In the genomic region with DNA sequence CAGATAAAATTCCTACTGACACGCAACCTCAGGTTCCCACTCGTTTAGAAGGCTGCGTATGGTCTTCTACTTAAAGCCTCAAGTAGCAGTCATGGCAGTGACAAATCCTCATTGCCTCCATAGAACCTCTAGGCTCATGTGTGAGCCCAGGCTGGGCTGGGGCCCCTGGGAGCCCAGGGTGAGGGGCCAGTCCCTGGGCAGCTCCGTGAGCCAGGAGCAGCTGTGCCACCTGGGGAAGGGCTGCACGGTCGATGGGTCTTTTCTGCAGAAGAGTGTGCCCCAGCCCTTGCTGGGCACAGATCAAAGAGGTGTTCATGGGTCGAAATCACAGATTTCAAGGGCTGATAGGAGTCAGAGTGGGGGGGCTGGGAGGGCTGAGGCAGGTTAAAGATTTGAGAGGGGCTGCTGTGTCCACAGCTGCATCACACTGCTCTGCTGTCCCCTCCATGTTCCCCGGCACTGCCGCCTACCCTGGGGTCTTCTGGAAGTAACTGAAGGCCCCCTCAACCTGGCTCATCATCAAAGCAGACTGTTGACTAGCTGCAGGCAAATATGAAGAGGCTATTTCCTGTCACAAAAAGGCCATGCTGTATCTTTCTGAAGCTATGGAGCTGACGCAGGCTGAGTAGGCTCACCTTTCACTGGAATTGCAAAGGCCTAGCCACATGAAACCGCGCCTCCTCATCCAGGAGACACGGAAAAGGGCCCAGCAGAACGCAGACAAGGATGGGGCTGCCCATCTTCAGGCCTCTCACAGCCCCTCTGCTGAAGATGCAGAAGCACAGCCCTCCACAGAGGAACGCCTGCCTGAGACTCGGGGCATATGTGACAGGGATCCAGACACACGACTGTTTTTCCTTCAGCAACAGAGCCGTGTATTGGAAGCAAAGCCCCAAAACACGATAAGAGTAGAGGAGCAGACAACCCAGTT, we compare ENCODE assay signal across 22 cellular contexts. TPM values are rescaled to one million over a fixed set of nuclear protein-coding genes. Genes with fewer than 3 reads are reported as not detected.
DNase-seq lines count a peak whose midpoint lies in the region; ATAC-seq and TF ChIP-seq lines count a peak whose summit lies in the region.
"Had no signal": no experiment of that assay in that cellular context is flagged by ENCODE, and none has a peak within 500 bp of the region (broad histone marks: within the 10 kb centered on the region; RNA-seq: fewer than 3 reads in every experiment).

No MANE protein-coding gene starts in this region.

- no peaks in the 10 kb centered on the region for H3K9me3 ChIP-seq in PC-9 (ENCODE audit: insufficient read depth, low read depth)
- H3K9me3 ChIP-seq: ovary, right atrium auricular region had no signal

- H3K27ac Mint-ChIP-seq in activated CD8-positive, alpha-beta T cell treated with anti-CD3 and anti-CD28 coated beads for 36 hours = no peak overlapping the region
- no peak overlapping the region for H3K27ac Mint-ChIP-seq in activated CD8-positive, alpha-beta T cell treated with anti-CD3 and anti-CD28 coated beads, Interleukin-2, amount 10 ng/mL, durations not matched to agents 7 days and 5 days
- peak overlapping the region in 4 of 10 donors; percentile 14 to 73 (median 39) for H3K27ac Mint-ChIP-seq in naive thymus-derived CD8-positive, alpha-beta T cell
- H3K27ac Mint-ChIP-seq: natural killer cell treated with Interleukin-12 subunit alpha and Interleukin-12 subunit beta and Interleukin-15 and Interleukin-18, amount 100 ng/mL, for 72 hours had no signal

- H3K4me2 ChIP-seq in PC-9 = no peak overlapping the region

- no peaks in the 10 kb centered on the region for H3K36me3 ChIP-seq in PC-9 (ENCODE audit: low read depth)
- H3K36me3 ChIP-seq: ovary, right atrium auricular region had no signal

- POLR2A ChIA-PET in activated CD8-positive, alpha-beta T cell treated with anti-CD3 and anti-CD28 coated beads for 36 hours (lab: Charles Lee) = no interaction called here
- POLR2A ChIA-PET in activated CD8-positive, alpha-beta T cell treated with anti-CD3 and anti-CD28 coated beads, Interleukin-2, amount 10 ng/mL, durations not matched to agents 7 days and 5 days (lab: Charles Lee) = interaction anchor here (0.5 kb wide), 1 partner anchor 909 kb away, joined by 3 read pairs; no protein-coding TSS in a partner anchor
- POLR2A ChIA-PET in naive thymus-derived CD8-positive, alpha-beta T cell (lab: Charles Lee) = no interaction called here
- POLR2A ChIA-PET in PC-9 (lab: Charles Lee; ENCODE audit: unreplicated experiment) = interaction anchor here (0.9 kb wide), 1 partner anchor 200 kb away, joined by 15 read pairs; no protein-coding TSS in a partner anchor

- no peaks in the 10 kb centered on the region for H4K20me1 ChIP-seq in PC-9 (ENCODE audit: insufficient read depth)

- DNase-seq in activated CD8-positive, alpha-beta T cell treated with anti-CD3 and anti-CD28 coated beads for 36 hours = no peak
- DNase-seq in activated CD8-positive, alpha-beta T cell treated with anti-CD3 and anti-CD28 coated beads, Interleukin-2, amount 10 ng/mL, durations not matched to agents 7 days and 5 days = no peak
- DNase-seq in DMS153 treated with DMSO at 0.1 percent for 48 hours (lab: John Stamatoyannopoulos, UW; ENCODE audit: unreplicated experiment) = peak; percentile 57
- DNase-seq in SHP77 (lab: John Stamatoyannopoulos, UW) = peak; percentile 36 to 60
- DNase-seq in naive thymus-derived CD8-positive, alpha-beta T cell = peak in 1 of 10 donors; percentile 23
- no peak for DNase-seq in NCI-H82 (lab: John Stamatoyannopoulos, UW)
- DNase-seq in PC-9 = no peak
- DNase-seq in GM13977 (ENCODE audit: low spot score) = no peak
- DNase-seq: activated CD4-positive, alpha-beta T cell treated with anti-CD3 and anti-CD28 coated beads for 48 hours; anterior cingulate cortex; caudate nucleus; dermis blood vessel endothelial cell; NCI-H2081; NCI-H69; substantia nigra; T-cell had no signal

- no peaks in the 10 kb centered on the region for H3K9me2 ChIP-seq in PC-9 (ENCODE audit: insufficient read depth)

- CTCF ChIA-PET in activated CD8-positive, alpha-beta T cell treated with anti-CD3 and anti-CD28 coated beads for 36 hours (lab: Charles Lee) = interaction anchor here (1.6 to 2.0 kb wide), 2 partner anchors 96 to 441 kb away, joined by 6 read pairs; no protein-coding TSS in a partner anchor
- CTCF ChIA-PET in activated CD8-positive, alpha-beta T cell treated with anti-CD3 and anti-CD28 coated beads, Interleukin-2, amount 10 ng/mL, durations not matched to agents 7 days and 5 days (lab: Charles Lee) = interaction anchor here (0.8 kb wide), 1 partner anchor 104 kb away, joined by 3 read pairs; no protein-coding TSS in a partner anchor
- CTCF ChIA-PET in PC-9 (lab: Charles Lee) = interaction anchor here (0.6 kb wide), 1 partner anchor 263 kb away, joined by 3 read pairs; no protein-coding TSS in a partner anchor

- H3K27me3 ChIP-seq in PC-9 (ENCODE audit: insufficient read depth, low read depth) = no peaks in the 10 kb centered on the region
- H3K27me3 ChIP-seq: ovary, right atrium auricular region had no signal

- no peak overlapping the region for H3K4me3 Mint-ChIP-seq in activated CD8-positive, alpha-beta T cell treated with anti-CD3 and anti-CD28 coated beads for 36 hours
- H3K4me3 Mint-ChIP-seq in activated CD8-positive, alpha-beta T cell treated with anti-CD3 and anti-CD28 coated beads, Interleukin-2, amount 10 ng/mL, durations not matched to agents 7 days and 5 days = no peak overlapping the region
- H3K4me3 Mint-ChIP-seq in naive thymus-derived CD8-positive, alpha-beta T cell = no peak overlapping the region
- H3K4me3 Mint-ChIP-seq: natural killer cell treated with Interleukin-12 subunit alpha and Interleukin-12 subunit beta and Interleukin-15 and Interleukin-18, amount 100 ng/mL, for 72 hours; T-cell had no signal

- H3K27ac ChIP-seq in PC-9 = no peak overlapping the region
- H3K27ac ChIP-seq: ovary, right atrium auricular region had no signal

- no peak overlapping the region for H3K4me3 ChIP-seq in PC-9
- H3K4me3 ChIP-seq: ovary, right atrium auricular region had no signal

- H3K27me3 Mint-ChIP-seq in activated CD8-positive, alpha-beta T cell treated with anti-CD3 and anti-CD28 coated beads for 36 hours = no peaks in the 10 kb centered on the region
- peaks cover 6% of the 10 kb centered on the region for H3K27me3 Mint-ChIP-seq in activated CD8-positive, alpha-beta T cell treated with anti-CD3 and anti-CD28 coated beads, Interleukin-2, amount 10 ng/mL, durations not matched to agents 7 days and 5 days (ENCODE audit: low read depth)
- H3K27me3 Mint-ChIP-seq in naive thymus-derived CD8-positive, alpha-beta T cell = no peaks in the 10 kb centered on the region
- H3K27me3 Mint-ChIP-seq: T-cell had no signal

- H3K79me2 ChIP-seq in PC-9 (ENCODE audit: low read depth) = no peaks in the 10 kb centered on the region

- no peaks in the 10 kb centered on the region for H3K9me3 Mint-ChIP-seq in activated CD8-positive, alpha-beta T cell treated with anti-CD3 and anti-CD28 coated beads for 36 hours
- H3K9me3 Mint-ChIP-seq in activated CD8-positive, alpha-beta T cell treated with anti-CD3 and anti-CD28 coated beads, Interleukin-2, amount 10 ng/mL, durations not matched to agents 7 days and 5 days (ENCODE audit: insufficient read depth) = no peaks in the 10 kb centered on the region
- peaks cover 0 to 4% (median 0%) of the 10 kb centered on the region in 9 donors for H3K9me3 Mint-ChIP-seq in naive thymus-derived CD8-positive, alpha-beta T cell
- H3K9me3 Mint-ChIP-seq: natural killer cell treated with Interleukin-12 subunit alpha and Interleukin-12 subunit beta and Interleukin-15 and Interleukin-18, amount 100 ng/mL, for 72 hours; T-cell had no signal

- H3F3A ChIP-seq in PC-9 (ENCODE audit: insufficient read depth, low read depth) = no peaks in the 10 kb centered on the region

- peak; percentile 17 for ATAC-seq in activated CD8-positive, alpha-beta T cell treated with anti-CD3 and anti-CD28 coated beads for 36 hours
- ATAC-seq in activated CD8-positive, alpha-beta T cell treated with anti-CD3 and anti-CD28 coated beads, Interleukin-2, amount 10 ng/mL, durations not matched to agents 7 days and 5 days = no peak
- ATAC-seq in naive thymus-derived CD8-positive, alpha-beta T cell = peak; percentile 33
- ATAC-seq: natural killer cell treated with Interleukin-12 subunit alpha and Interleukin-12 subunit beta and Interleukin-15 and Interleukin-18, amount 100 ng/mL, for 72 hours had no signal

- intact Hi-C loops in activated CD8-positive, alpha-beta T cell treated with anti-CD3 and anti-CD28 coated beads for 36 hours (cut with micrococcal nuclease) = no loop called here
- intact Hi-C loops in PC-9 (cut with micrococcal nuclease; ENCODE audit: unreplicated experiment) = no loop called here

- no peaks in the 10 kb centered on the region for H3K4me1 ChIP-seq in PC-9 (replicated peaks; ENCODE audit: insufficient read depth)
- H3K4me1 ChIP-seq: right atrium auricular region had no signal

- no peaks in the 10 kb centered on the region for H3K4me1 Mint-ChIP-seq in activated CD8-positive, alpha-beta T cell treated with anti-CD3 and anti-CD28 coated beads for 36 hours (ENCODE audit: low read depth)
- peaks cover 2% of the 10 kb centered on the region for H3K4me1 Mint-ChIP-seq in activated CD8-positive, alpha-beta T cell treated with anti-CD3 and anti-CD28 coated beads, Interleukin-2, amount 10 ng/mL, durations not matched to agents 7 days and 5 days (ENCODE audit: low read depth)
- H3K4me1 Mint-ChIP-seq in naive thymus-derived CD8-positive, alpha-beta T cell = peaks cover 10 to 25% (median 13%) of the 10 kb centered on the region in 4 donors

- no peaks in the 10 kb centered on the region for H3K36me3 Mint-ChIP-seq in activated CD8-positive, alpha-beta T cell treated with anti-CD3 and anti-CD28 coated beads for 36 hours (ENCODE audit: low read depth)
- no peaks in the 10 kb centered on the region for H3K36me3 Mint-ChIP-seq in activated CD8-positive, alpha-beta T cell treated with anti-CD3 and anti-CD28 coated beads, Interleukin-2, amount 10 ng/mL, durations not matched to agents 7 days and 5 days (ENCODE audit: low read depth)
- H3K36me3 Mint-ChIP-seq in naive thymus-derived CD8-positive, alpha-beta T cell = no peaks in the 10 kb centered on the region
- H3K36me3 Mint-ChIP-seq: natural killer cell treated with Interleukin-12 subunit alpha and Interleukin-12 subunit beta and Interleukin-15 and Interleukin-18, amount 100 ng/mL, for 72 hours; T-cell had no signal

- in situ Hi-C loops in GM13977 (cut with MboI; ENCODE audit: low pct_unique_long_range_greater_than_20kb, low sequenced_read_pairs, unreplicated experiment) = no loop called here

- BruUV-seq in PC-9 (replicated peaks; lab: Mats Ljungman, UMichigan) = no TSS peak

- H2AFZ ChIP-seq in PC-9 = no peak overlapping the region

- no peak for TF ChIP-seq CTCF in activated CD8-positive, alpha-beta T cell treated with anti-CD3 and anti-CD28 coated beads for 36 hours (IDR thresholded peaks at IDR 0.05)
- no peak for TF ChIP-seq CTCF in PC-9 (conservative IDR thresholded peaks at IDR 0.05)
- TF ChIP-seq CTCF in GM13977 (IDR thresholded peaks at IDR 0.05; ENCODE audit: extremely low read depth, insufficient read depth, missing control alignments) = no peak

RNA-seq across cellular contexts. Expression of a gene that starts 35.7 kb away (rescaled TPM):
- total RNA-seq in activated CD8-positive, alpha-beta T cell treated with anti-CD3 and anti-CD28 coated beads for 36 hours = not detected
- not detected for total RNA-seq in activated CD8-positive, alpha-beta T cell treated with anti-CD3 and anti-CD28 coated beads, Interleukin-2, amount 10 ng/mL, durations not matched to agents 7 days and 5 days
- not detected for total RNA-seq in naive thymus-derived CD8-positive, alpha-beta T cell
- not detected for polyA plus RNA-seq in naive thymus-derived CD8-positive, alpha-beta T cell
- 47.5 and 57.8 TPM in 2 replicates for total RNA-seq in PC-9 (2021)
- total RNA-seq: dermis blood vessel endothelial cell; LHCN-M2; mesenteric fat pad; natural killer cell treated with Interleukin-12 subunit alpha and Interleukin-12 subunit beta and Interleukin-15 and Interleukin-18, amount 100 ng/mL, for 72 hours; right atrium auricular region had no signal
- polyA plus RNA-seq: BJ, ovary had no signal

Comparison
In these comparisons a context has a peak if more than half of its experiments do, and no peak if none do; other contexts are left out.
1. POLR2A ChIA-PET loops: an anchor here in activated CD8-positive, alpha-beta T cell treated with anti-CD3 and anti-CD28 coated beads, Interleukin-2, amount 10 ng/mL, durations not matched to agents 7 days and 5 days (0.5 kb wide) and PC-9 (0.9 kb wide); none called in activated CD8-positive, alpha-beta T cell treated with anti-CD3 and anti-CD28 coated beads for 36 hours and naive thymus-derived CD8-positive, alpha-beta T cell.
2. DNase-seq: peak in DMS153 treated with DMSO at 0.1 percent for 48 hours (single experiment) and SHP77 (2 of 2); none in activated CD8-positive, alpha-beta T cell treated with anti-CD3 and anti-CD28 coated beads for 36 hours (single experiment), activated CD8-positive, alpha-beta T cell treated with anti-CD3 and anti-CD28 coated beads, Interleukin-2, amount 10 ng/mL, durations not matched to agents 7 days and 5 days (single experiment), NCI-H82 (single experiment), PC-9 (0 of 2) and GM13977 (single experiment).
3. RNA of a gene that starts 35.7 kb away (total RNA-seq): 47.5 to 57.8 TPM in PC-9; not detected in activated CD8-positive, alpha-beta T cell treated with anti-CD3 and anti-CD28 coated beads for 36 hours, not detected in activated CD8-positive, alpha-beta T cell treated with anti-CD3 and anti-CD28 coated beads, Interleukin-2, amount 10 ng/mL, durations not matched to agents 7 days and 5 days and not detected in naive thymus-derived CD8-positive, alpha-beta T cell; every median in the first group is over 10 times any median in the second.